12 cellular contexts compared by ENCODE assay signal in genomic region chr2:196230051-196230450, GRCh38. TPM values are rescaled to one million over a fixed set of nuclear protein-coding genes. Genes with fewer than 3 reads are reported as not detected.
DNase-seq lines count a peak whose midpoint lies in the region; ATAC-seq and TF ChIP-seq lines count a peak whose summit lies in the region.
"Had no signal": no experiment of that assay in that cellular context is flagged by ENCODE, and none has a peak within 500 bp of the region (broad histone marks: within the 10 kb centered on the region; RNA-seq: fewer than 3 reads in every experiment).

No MANE protein-coding gene starts in this region.

- ATAC-seq in T-cell (replicated peaks in 1 of 4), result peak; percentile 75 to 90 (median 78)
- ATAC-seq in activated CD8-positive, alpha-beta T cell treated with anti-CD3 and anti-CD28 coated beads, Interleukin-2, amount 10 ng/mL, durations not matched to agents 7 days and 5 days, result peak; percentile 71
- ATAC-seq in central memory CD8-positive, alpha-beta T cell (replicated peaks; ENCODE audit: extremely low read depth, poor library complexity, severe bottlenecking), result peak; percentile 61
- ATAC-seq in stimulated activated memory B cell treated with anti-CD40 and anti-IgM and Interleukin-4, amounts not matched to agents 10 μg/mL and 1 μg/mL and 100 μg/mL, for 72 hours, result no peak
- ATAC-seq: body of pancreas had no signal

- CTCF ChIA-PET in T-cell (lab: Charles Lee), result interaction anchor here (0.6 to 2.1 kb wide), 10 partner anchors 7 to 57 kb away, joined by 3 to 13 read pairs (median 3); no protein-coding TSS in a partner anchor
- CTCF ChIA-PET in activated CD8-positive, alpha-beta T cell treated with anti-CD3 and anti-CD28 coated beads, Interleukin-2, amount 10 ng/mL, durations not matched to agents 7 days and 5 days (lab: Charles Lee), result interaction anchor here (0.9 to 10.0 kb wide), 12 partner anchors 10 to 161 kb away, joined by 3 to 83 read pairs (median 5); partner anchors contain the start of gene DNAH7

- no peaks in the 10 kb centered on the region for H3K27me3 Mint-ChIP-seq in T-cell
- no peaks in the 10 kb centered on the region for H3K27me3 Mint-ChIP-seq in activated CD8-positive, alpha-beta T cell treated with anti-CD3 and anti-CD28 coated beads, Interleukin-2, amount 10 ng/mL, durations not matched to agents 7 days and 5 days (ENCODE audit: low read depth)
- H3K27me3 Mint-ChIP-seq in central memory CD8-positive, alpha-beta T cell, result no peaks in the 10 kb centered on the region
- no peaks in the 10 kb centered on the region for H3K27me3 Mint-ChIP-seq in stimulated activated memory B cell treated with anti-CD40 and anti-IgM and Interleukin-4, amounts not matched to agents 10 μg/mL and 1 μg/mL and 100 μg/mL, for 72 hours

- peaks cover 0 to 4% (median 0%) of the 10 kb centered on the region in 3 donors for H3K9me3 Mint-ChIP-seq in T-cell
- H3K9me3 Mint-ChIP-seq in activated CD8-positive, alpha-beta T cell treated with anti-CD3 and anti-CD28 coated beads, Interleukin-2, amount 10 ng/mL, durations not matched to agents 7 days and 5 days (ENCODE audit: insufficient read depth), result no peaks in the 10 kb centered on the region
- H3K9me3 Mint-ChIP-seq in central memory CD8-positive, alpha-beta T cell, result no peaks in the 10 kb centered on the region
- H3K9me3 Mint-ChIP-seq in stimulated activated memory B cell treated with anti-CD40 and anti-IgM and Interleukin-4, amounts not matched to agents 10 μg/mL and 1 μg/mL and 100 μg/mL, for 72 hours, result no peaks in the 10 kb centered on the region

- H3K4me3 Mint-ChIP-seq in T-cell, result peak overlapping the region; percentile 69 to 73 (median 72)
- H3K4me3 Mint-ChIP-seq in activated CD8-positive, alpha-beta T cell treated with anti-CD3 and anti-CD28 coated beads, Interleukin-2, amount 10 ng/mL, durations not matched to agents 7 days and 5 days, result peak overlapping the region; percentile 75
- H3K4me3 Mint-ChIP-seq in central memory CD8-positive, alpha-beta T cell, result peak overlapping the region; percentile 20
- H3K4me3 Mint-ChIP-seq in stimulated activated memory B cell treated with anti-CD40 and anti-IgM and Interleukin-4, amounts not matched to agents 10 μg/mL and 1 μg/mL and 100 μg/mL, for 72 hours, result no peak overlapping the region

- TF ChIP-seq CTCF in esophagus muscularis mucosa (IDR thresholded peaks at IDR 0.05) (no peak), GM13977 (IDR thresholded peaks at IDR 0.05; ENCODE audit: extremely low read depth, insufficient read depth, missing control alignments) (no peak), WERI-Rb-1 (IDR thresholded peaks at IDR 0.05; ENCODE audit: low read depth, low read length) (no peak)

- TF ChIP-seq EP300 in esophagus muscularis mucosa (IDR thresholded peaks at IDR 0.05), result no peak

- H3K36me3 ChIP-seq in esophagus muscularis mucosa (peaks cover 0 to 15% (median 0%) of the 10 kb centered on the region in 4 donors), WERI-Rb-1 (no peaks in the 10 kb centered on the region)
- H3K36me3 ChIP-seq: right atrium auricular region had no signal

- TF ChIP-seq POLR2A in esophagus muscularis mucosa (IDR thresholded peaks at IDR 0.05; ENCODE audit: low read depth), result no peak

- H3K27ac Mint-ChIP-seq in T-cell, result peak overlapping the region; percentile 98 to 99
- H3K27ac Mint-ChIP-seq in activated CD8-positive, alpha-beta T cell treated with anti-CD3 and anti-CD28 coated beads, Interleukin-2, amount 10 ng/mL, durations not matched to agents 7 days and 5 days, result peak overlapping the region; percentile 96
- peak overlapping the region; percentile 55 for H3K27ac Mint-ChIP-seq in central memory CD8-positive, alpha-beta T cell (ENCODE audit: low read depth)
- H3K27ac Mint-ChIP-seq in stimulated activated memory B cell treated with anti-CD40 and anti-IgM and Interleukin-4, amounts not matched to agents 10 μg/mL and 1 μg/mL and 100 μg/mL, for 72 hours, result peak overlapping the region; percentile 40

- H3K27ac ChIP-seq in esophagus muscularis mucosa (replicated peaks in 1 of 4) (no peak overlapping the region), WERI-Rb-1 (no peak overlapping the region)
- H3K27ac ChIP-seq: body of pancreas, epithelial cell of prostate, right atrium auricular region had no signal

- in situ Hi-C loops in GM13977 (cut with MboI; ENCODE audit: low pct_unique_long_range_greater_than_20kb, low sequenced_read_pairs, unreplicated experiment), result no loop called here

- intact Hi-C loops in esophagus muscularis mucosa (cut with DNase I), result no loop called here

- peaks cover 94 to 96% (median 95%) of the 10 kb centered on the region in 3 donors for H3K4me1 Mint-ChIP-seq in T-cell
- H3K4me1 Mint-ChIP-seq in activated CD8-positive, alpha-beta T cell treated with anti-CD3 and anti-CD28 coated beads, Interleukin-2, amount 10 ng/mL, durations not matched to agents 7 days and 5 days (ENCODE audit: low read depth), result peaks cover 95% of the 10 kb centered on the region
- peaks cover 28% of the 10 kb centered on the region for H3K4me1 Mint-ChIP-seq in central memory CD8-positive, alpha-beta T cell
- peaks cover 74% of the 10 kb centered on the region for H3K4me1 Mint-ChIP-seq in stimulated activated memory B cell treated with anti-CD40 and anti-IgM and Interleukin-4, amounts not matched to agents 10 μg/mL and 1 μg/mL and 100 μg/mL, for 72 hours

- no peaks in the 10 kb centered on the region for H3K9me3 ChIP-seq in esophagus muscularis mucosa
- H3K9me3 ChIP-seq in WERI-Rb-1 (ENCODE audit: severe bottlenecking), result no peaks in the 10 kb centered on the region
- H3K9me3 ChIP-seq: body of pancreas, right atrium auricular region had no signal

- H3K36me3 Mint-ChIP-seq in T-cell, result no peaks in the 10 kb centered on the region
- peaks cover 19% of the 10 kb centered on the region for H3K36me3 Mint-ChIP-seq in activated CD8-positive, alpha-beta T cell treated with anti-CD3 and anti-CD28 coated beads, Interleukin-2, amount 10 ng/mL, durations not matched to agents 7 days and 5 days (ENCODE audit: low read depth)
- no peaks in the 10 kb centered on the region for H3K36me3 Mint-ChIP-seq in central memory CD8-positive, alpha-beta T cell (ENCODE audit: insufficient read depth)
- no peaks in the 10 kb centered on the region for H3K36me3 Mint-ChIP-seq in stimulated activated memory B cell treated with anti-CD40 and anti-IgM and Interleukin-4, amounts not matched to agents 10 μg/mL and 1 μg/mL and 100 μg/mL, for 72 hours

- POLR2A ChIA-PET in T-cell (lab: Charles Lee), result interaction anchor here (0.6 to 1.6 kb wide), 13 partner anchors 8 to 573 kb away, joined by 3 to 12 read pairs (median 3); partner anchors contain the start of gene SLC39A10 (in 1 of the 2)
- POLR2A ChIA-PET in activated CD8-positive, alpha-beta T cell treated with anti-CD3 and anti-CD28 coated beads, Interleukin-2, amount 10 ng/mL, durations not matched to agents 7 days and 5 days (lab: Charles Lee), result interaction anchor here (0.6 to 8.2 kb wide), 13 partner anchors 10 to 64 kb away, joined by 3 to 77 read pairs (median 8); partner anchors contain the start of gene STK17B

- H3K4me1 ChIP-seq in esophagus muscularis mucosa, result peaks cover 13 to 22% (median 18%) of the 10 kb centered on the region in 4 donors

- WGBS in esophagus muscularis mucosa, result 88% methylated on average over 7 of the region's 7 CpGs

- DNase-seq in T-cell, result peak; percentile 23 to 86 (median 70)
- DNase-seq in activated CD8-positive, alpha-beta T cell treated with anti-CD3 and anti-CD28 coated beads, Interleukin-2, amount 10 ng/mL, durations not matched to agents 7 days and 5 days, result peak; percentile 70
- no peak for DNase-seq in central memory CD8-positive, alpha-beta T cell (ENCODE audit: low spot score in 2 of 2)
- DNase-seq in GM03348 (ENCODE audit: low spot score), result no peak
- no peak for DNase-seq in esophagus muscularis mucosa (ENCODE audit: extremely low spot score)
- no peak for DNase-seq in GM13977 (ENCODE audit: low spot score)
- no peak for DNase-seq in WERI-Rb-1
- DNase-seq: Calu3 had no signal

- no peak overlapping the region for H3K4me3 ChIP-seq in esophagus muscularis mucosa
- H3K4me3 ChIP-seq in WERI-Rb-1 (ENCODE audit: low read depth, low read length), result no peak overlapping the region
- H3K4me3 ChIP-seq: body of pancreas, right atrium auricular region had no signal

- H3K27me3 ChIP-seq in esophagus muscularis mucosa, result no peaks in the 10 kb centered on the region
- H3K27me3 ChIP-seq in WERI-Rb-1 (ENCODE audit: insufficient read depth, low read depth, severe bottlenecking), result no peaks in the 10 kb centered on the region
- H3K27me3 ChIP-seq: body of pancreas, right atrium auricular region had no signal

RNA-seq across cellular contexts. Expression of gene STK17B, which starts 58.7 kb away (rescaled TPM):
- total RNA-seq in T-cell, result 100 to 1,000 TPM; 218 to 478 (median 248) TPM
- 100 to 1,000 TPM; 453 to 469 TPM for total RNA-seq in activated CD8-positive, alpha-beta T cell treated with anti-CD3 and anti-CD28 coated beads, Interleukin-2, amount 10 ng/mL, durations not matched to agents 7 days and 5 days
- 10 to 100 TPM in 1 of 4 donors, 1 to 10 TPM in 3; 6.9 to 24.2 (median 9.4) TPM for total RNA-seq in esophagus muscularis mucosa

Comparison
In these comparisons a context has a peak if more than half of its experiments do, and no peak if none do; other contexts are left out.
1. DNase-seq: peak in T-cell (34 of 34) and activated CD8-positive, alpha-beta T cell treated with anti-CD3 and anti-CD28 coated beads, Interleukin-2, amount 10 ng/mL, durations not matched to agents 7 days and 5 days (single experiment); none in central memory CD8-positive, alpha-beta T cell (0 of 2), GM03348 (single experiment), esophagus muscularis mucosa (single experiment), GM13977 (single experiment) and WERI-Rb-1 (single experiment).
2. H3K27ac Mint-ChIP-seq: peak in every context shown above with its lines; median percentile 98 in T-cell; 96 in activated CD8-positive, alpha-beta T cell treated with anti-CD3 and anti-CD28 coated beads, Interleukin-2, amount 10 ng/mL, durations not matched to agents 7 days and 5 days; 55 in central memory CD8-positive, alpha-beta T cell; 40 in stimulated activated memory B cell treated with anti-CD40 and anti-IgM and Interleukin-4, amounts not matched to agents 10 μg/mL and 1 μg/mL and 100 μg/mL, for 72 hours.
3. RNA of gene STK17B, which starts 58.7 kb away (total RNA-seq): 453 to 469 TPM in activated CD8-positive, alpha-beta T cell treated with anti-CD3 and anti-CD28 coated beads, Interleukin-2, amount 10 ng/mL, durations not matched to agents 7 days and 5 days and 218 to 478 TPM in T-cell; 6.9 to 24.2 TPM in esophagus muscularis mucosa; every median in the first group is over 4 times any median in the second.